Comparison of ENCODE assay signal across 8 cellular contexts in the genomic region with DNA sequence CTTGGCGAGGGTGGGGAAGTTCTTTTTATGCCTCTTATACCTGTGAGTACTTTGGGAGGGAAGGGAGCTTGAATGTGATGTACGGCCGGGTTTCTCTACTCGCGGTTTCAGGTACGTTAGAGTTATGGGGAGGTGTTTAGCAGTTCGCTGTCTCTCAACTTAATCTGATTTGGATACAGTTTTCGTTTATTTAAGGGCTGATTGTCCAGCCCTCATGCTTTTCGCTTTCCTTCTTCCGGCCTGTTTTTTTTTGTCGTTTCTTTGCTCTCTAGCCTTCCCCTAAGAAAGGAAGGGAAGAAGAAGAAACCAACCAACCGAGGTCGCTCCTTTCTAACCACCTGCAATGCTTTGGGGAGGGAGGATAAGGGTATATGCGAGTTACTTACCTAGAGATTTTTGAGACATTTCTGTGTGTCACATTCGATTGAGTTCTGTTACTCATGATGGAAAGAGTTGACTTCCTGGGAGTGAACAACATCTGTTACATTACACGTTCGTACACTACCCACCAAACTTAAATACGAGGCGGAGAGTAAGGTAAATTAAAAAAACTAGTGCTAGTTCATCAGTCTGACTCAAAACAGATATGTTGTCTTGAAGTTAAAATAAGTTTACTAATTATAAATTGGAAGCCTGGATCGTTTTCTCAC. TPM values are rescaled to one million over a fixed set of nuclear protein-coding genes. Genes with fewer than 3 reads are reported as not detected.
DNase-seq lines count a peak whose midpoint lies in the region; ATAC-seq and TF ChIP-seq lines count a peak whose summit lies in the region.

No MANE protein-coding gene starts in this region.

- H3K36me3 ChIP-seq in DOHH2 (ENCODE audit: control insufficient read depth, low read length), result peaks cover 19% of the 10 kb centered on the region
- peaks cover 0 to under 1% of the 10 kb centered on the region in 2 experiments; a peak in 2 of 4 replicates for H3K36me3 ChIP-seq in HCT116 (ENCODE audit: control insufficient read depth in 1 of 2, insufficient read depth in 2 of 2, low read length in 2 of 2)
- no peaks in the 10 kb centered on the region for H3K36me3 ChIP-seq in OCI-LY3 (replicated peaks; ENCODE audit: low read depth, low read length)
- peaks cover 0 to under 1% (median under 1%) of the 10 kb centered on the region in 4 donors for H3K36me3 ChIP-seq in esophagus muscularis mucosa
- H3K36me3 ChIP-seq in prostate gland, result no peaks in the 10 kb centered on the region

- no peak for TF ChIP-seq EP300 in esophagus muscularis mucosa (IDR thresholded peaks at IDR 0.05)

- no peak for TF ChIP-seq RAD21 in HCT116 (IDR thresholded peaks at IDR 0.05; ENCODE audit: low read depth)

- DNase-seq in HCT116 (ENCODE audit: low read depth, low spot score), result no peak
- DNase-seq in esophagus muscularis mucosa (ENCODE audit: extremely low spot score), result no peak
- no peak for DNase-seq in prostate gland (ENCODE audit: low spot score)
- no peak for DNase-seq in cerebellar cortex (ENCODE audit: low spot score)

- POLR2A ChIA-PET in HCT116 (lab: Charles Lee), result interaction anchor here (1.4 to 3.2 kb wide), 2 partner anchors 9 to 71 kb away, joined by 3 to 14 read pairs; no protein-coding TSS in a partner anchor

- H3K4me3 ChIP-seq in DOHH2 (ENCODE audit: low read length) (peak overlapping the region; percentile 83), HCT116 (replicated peaks in 1 of 2; ENCODE audit: low read depth in 1 of 2, low read length in 2 of 2) (peak overlapping the region; percentile 76 to 92), OCI-LY3 (ENCODE audit: low read length) (peak overlapping the region; percentile 89), esophagus muscularis mucosa (peak overlapping the region; percentile 68 to 94 (median 82)), prostate gland (peak overlapping the region; percentile 45 to 90)

- H3K27ac ChIP-seq in DOHH2 (ENCODE audit: low read depth, low read length) (peak overlapping the region; percentile 75), HCT116 (ENCODE audit: low read depth, low read length) (peak overlapping the region; percentile 51), OCI-LY3 (ENCODE audit: low read length) (peak overlapping the region; percentile 76), esophagus muscularis mucosa (replicated peaks in 1 of 4) (peak overlapping the region; percentile 82 to 93 (median 89)), prostate gland (peak overlapping the region; percentile 84 to 88)

- H2AFZ ChIP-seq in HCT116 (ENCODE audit: low read depth, low read length, poor library complexity, severe bottlenecking) (no peak overlapping the region), OCI-LY3 (ENCODE audit: low read depth, low read length) (peak overlapping the region; percentile 79)

- CTCF ChIA-PET in HCT116 (lab: Charles Lee), result interaction anchor here (0.6 to 2.3 kb wide), 4 partner anchors 47 to 158 kb away, joined by 3 to 14 read pairs (median 5); a partner anchor contains a TSS

- peaks cover 6% of the 10 kb centered on the region for H3F3A ChIP-seq in DOHH2 (ENCODE audit: control insufficient read depth, insufficient read depth)

- TF ChIP-seq POLR2A in HCT116 (IDR thresholded peaks at IDR 0.05; ENCODE audit: borderline replicate concordance, extremely low read depth, insufficient read depth, insufficient read length), result no peak
- TF ChIP-seq POLR2A in esophagus muscularis mucosa (IDR thresholded peaks at IDR 0.05; ENCODE audit: low read depth), result no peak
- TF ChIP-seq POLR2A in prostate gland (IDR thresholded peaks at IDR 0.05), result no peak

- WGBS in esophagus muscularis mucosa, result 4% methylated on average over 20 of the region's 20 CpGs
- 3% methylated on average over 20 of the region's 20 CpGs for WGBS in prostate gland

- RAD21 ChIA-PET in HCT116 (lab: Charles Lee; ENCODE audit: low non-redundant PET in 1 of 2, low total read pairs in 2 of 2, uncharacterized antibody in 2 of 2, unreplicated experiment in 2 of 2), result no interaction called here

- H4K20me1 ChIP-seq in DOHH2 (ENCODE audit: control insufficient read depth, insufficient read depth, low read depth, low read length), result peaks cover 29% of the 10 kb centered on the region
- peaks cover 11% of the 10 kb centered on the region; the same call in 1 of the 2 replicates for H4K20me1 ChIP-seq in HCT116 (ENCODE audit: insufficient read depth)
- H4K20me1 ChIP-seq in OCI-LY3 (ENCODE audit: insufficient read depth, low read length), result peaks cover 28% of the 10 kb centered on the region

- H3K9ac ChIP-seq in HCT116 (ENCODE audit: low read length) (peak overlapping the region; percentile 89), OCI-LY3 (ENCODE audit: low read length) (peak overlapping the region; percentile 84)

- intact Hi-C loops in HCT116 (cut with micrococcal nuclease) (no loop called here), esophagus muscularis mucosa (cut with DNase I) (loop anchor here (2.0 to 10.0 kb wide), 3 partner anchors 153 to 183 kb away; a partner anchor contains a TSS), prostate gland (cut with DNase I) (loop anchor here (2.0 kb wide), 1 partner anchor 157 kb away; a partner anchor contains a TSS)

- TF ChIP-seq CTCF in DOHH2 (IDR thresholded peaks at IDR 0.05; ENCODE audit: low read depth, low read length, poor library complexity, severe bottlenecking) (no peak), HCT116 (IDR thresholded peaks at IDR 0.05 in 2 of 3, conservative IDR thresholded peaks at IDR 0.05 in 1 of 3; ENCODE audit: borderline replicate concordance in 1 of 3, insufficient read depth in 1 of 3, low read depth in 2 of 3, low read length in 2 of 3) (no peak), OCI-LY3 (IDR thresholded peaks at IDR 0.05; ENCODE audit: low read depth, low read length) (no peak), esophagus muscularis mucosa (IDR thresholded peaks at IDR 0.05) (no peak), prostate gland (IDR thresholded peaks at IDR 0.05) (peak in 1 of 4 experiments; percentile 3)

- H3K79me2 ChIP-seq in DOHH2 (ENCODE audit: control insufficient read depth, low read length), result peaks cover 94% of the 10 kb centered on the region
- H3K79me2 ChIP-seq in HCT116 (ENCODE audit: insufficient read depth, low read length), result peaks cover 90% of the 10 kb centered on the region
- peaks cover 89% of the 10 kb centered on the region for H3K79me2 ChIP-seq in OCI-LY3 (ENCODE audit: low read length)

- H3K4me1 ChIP-seq in DOHH2 (ENCODE audit: control insufficient read depth, low read length) (peaks cover 47% of the 10 kb centered on the region), HCT116 (ENCODE audit: control insufficient read depth in 1 of 2, insufficient read depth in 2 of 2, low read length in 2 of 2) (peaks cover 2 to 23% of the 10 kb centered on the region in 2 experiments), OCI-LY3 (ENCODE audit: low read length) (peaks cover 13% of the 10 kb centered on the region), esophagus muscularis mucosa (peaks cover 41 to 56% (median 53%) of the 10 kb centered on the region in 4 donors), prostate gland (replicated peaks) (peaks cover 13% of the 10 kb centered on the region)

- H3K27me3 ChIP-seq in DOHH2 (ENCODE audit: control insufficient read depth, low read length), result no peaks in the 10 kb centered on the region
- H3K27me3 ChIP-seq in HCT116 (ENCODE audit: insufficient read depth, low read length), result no peaks in the 10 kb centered on the region
- H3K27me3 ChIP-seq in OCI-LY3 (ENCODE audit: low read depth, low read length), result no peaks in the 10 kb centered on the region
- no peaks in the 10 kb centered on the region for H3K27me3 ChIP-seq in esophagus muscularis mucosa
- no peaks in the 10 kb centered on the region for H3K27me3 ChIP-seq in prostate gland (replicated peaks; ENCODE audit: insufficient read depth)

- no peaks in the 10 kb centered on the region for H3K9me2 ChIP-seq in DOHH2 (replicated peaks; ENCODE audit: control insufficient read depth, low read length)
- H3K9me2 ChIP-seq in HCT116 (ENCODE audit: insufficient read depth), result no peaks in the 10 kb centered on the region

- TSS peak; percentile 75 for BruUV-seq in HCT116 (replicated peaks; lab: Mats Ljungman, UMichigan)

- H3K9me3 ChIP-seq in DOHH2 (ENCODE audit: control insufficient read depth, insufficient read depth, low read length) (no peaks in the 10 kb centered on the region), HCT116 (ENCODE audit: control insufficient read depth in 1 of 2, insufficient read depth in 1 of 2, low read depth in 1 of 2, low read length in 2 of 2) (no peaks in the 10 kb centered on the region), OCI-LY3 (ENCODE audit: insufficient read depth, low read length) (no peaks in the 10 kb centered on the region), esophagus muscularis mucosa (no peaks in the 10 kb centered on the region), prostate gland (no peaks in the 10 kb centered on the region)

- no peak for ATAC-seq in HCT116
- no peak for ATAC-seq in HG02798 (IDR thresholded peaks at IDR 0.05; ENCODE audit: poor library complexity, unreplicated experiment)
- ATAC-seq in GM19463 (IDR thresholded peaks at IDR 0.05; ENCODE audit: unreplicated experiment), result no peak

- H3K4me2 ChIP-seq in DOHH2 (ENCODE audit: low read length), result peak overlapping the region; percentile 85
- peak overlapping the region; percentile 80 for H3K4me2 ChIP-seq in HCT116 (ENCODE audit: low read length)
- peak overlapping the region; percentile 73 for H3K4me2 ChIP-seq in OCI-LY3 (ENCODE audit: low read length)

TF ChIP-seq in HCT116, 20 proteins besides CTCF, POLR2A, EP300 and RAD21 (continues in another document):
- TF ChIP-seq ELF1 (IDR thresholded peaks at IDR 0.05; ENCODE audit: borderline replicate concordance, low read depth) (no peak), SP1 (IDR thresholded peaks at IDR 0.05; ENCODE audit: low read depth) (no peak), YY1 (IDR thresholded peaks at IDR 0.05; ENCODE audit: extremely low read depth, insufficient replicate concordance, low read depth, low read length) (no peak), CEBPB (IDR thresholded peaks at IDR 0.05; ENCODE audit: low read depth) (no peak), EZH2phosphoT487 (IDR thresholded peaks at IDR 0.05; ENCODE audit: borderline replicate concordance) (no peak), EZH2 (IDR thresholded peaks at IDR 0.05) (no peak), EGR1 (IDR thresholded peaks at IDR 0.05; ENCODE audit: low read depth) (no peak), CBX3 (IDR thresholded peaks at IDR 0.05; ENCODE audit: low read depth) (no peak), POLR2AphosphoS5 (IDR thresholded peaks at IDR 0.05; ENCODE audit: low read depth, low read length) (no peak), ZFX (IDR thresholded peaks at IDR 0.05) (no peak), JUND (IDR thresholded peaks at IDR 0.05) (no peak)

RNA-seq across cellular contexts. Expression of a gene that starts 0.9 kb away (rescaled TPM):
- 65.9 TPM for total RNA-seq in HCT116 (2021; ENCODE audit: unreplicated experiment)
- polyA plus RNA-seq in HCT116 (2012), result 25.8 and 36.2 TPM in 2 replicates
- 10 to 100 TPM; 39.6 to 60.2 (median 47.4) TPM for total RNA-seq in esophagus muscularis mucosa
- total RNA-seq in prostate gland, result 10 to 100 TPM; 24.0 to 40.5 TPM

RNA-seq across cellular contexts. Expression of a gene that starts 1.9 kb away (rescaled TPM):
- 18.3 TPM for total RNA-seq in HCT116 (2021; ENCODE audit: unreplicated experiment)
- polyA plus RNA-seq in HCT116 (2012), result 8.1 and 10.0 TPM in 2 replicates
- total RNA-seq in esophagus muscularis mucosa, result 10 to 100 TPM; 19.9 to 30.3 (median 24.2) TPM
- total RNA-seq in prostate gland, result 10 to 100 TPM; 27.9 to 30.3 TPM

RNA-seq across cellular contexts. Expression of a gene that starts 37.1 kb away (rescaled TPM):
- total RNA-seq in HCT116 (2021; ENCODE audit: unreplicated experiment), result 3.8 TPM
- polyA plus RNA-seq in HCT116 (2012), result 2.7 and 4.0 TPM in 2 replicates
- under 1 TPM in 3 of 4 donors, not detected in 1; 0.50 to 0.65 (median 0.57) TPM for total RNA-seq in esophagus muscularis mucosa
- 1 to 10 TPM in 1 of 2 donors, under 1 TPM in 1; 0.32 to 2.8 TPM for total RNA-seq in prostate gland
